31 cellular contexts compared by ENCODE assay signal in genomic region chrX:13140007-13140406, GRCh38.
"Had no signal": no experiment of that assay in that cellular context is flagged by ENCODE, and none has a peak within 500 bp of the region (broad histone marks: within the 10 kb centered on the region; RNA-seq: fewer than 3 reads in every experiment).

No MANE protein-coding gene starts in this region.

- H3K4me1 ChIP-seq: adrenal gland, body of pancreas, colonic mucosa, esophagus squamous epithelium, gastroesophageal sphincter, heart right ventricle had no signal

- H3K36me3 ChIP-seq: adrenal gland, colonic mucosa, esophagus squamous epithelium, gastroesophageal sphincter, heart right ventricle had no signal

- H3K4me3 ChIP-seq: adrenal gland, body of pancreas, colonic mucosa, esophagus squamous epithelium, gastroesophageal sphincter, heart right ventricle had no signal

- FAIRE-seq: endometrium had no signal

- H3K9me3 Mint-ChIP-seq: activated CD4-positive, alpha-beta memory T cell treated with anti-CD3 and anti-CD28 coated beads for 36 hours; activated naive CD4-positive, alpha-beta T cell treated with anti-CD3 and anti-CD28 coated beads for 36 hours; activated naive CD4-positive, alpha-beta T cell treated with anti-CD3 and anti-CD28 coated beads, Interleukin-2, amount 50 U/mL, for 24 hours; activated naive CD8-positive, alpha-beta T cell treated with anti-CD3 and anti-CD28 coated beads for 36 hours; activated naive CD8-positive, alpha-beta T cell treated with anti-CD3 and anti-CD28 coated beads, Interleukin-2, amount 50 U/mL, for 24 hours; activated T-helper 2 cell treated with anti-CD3 and anti-CD28 coated beads, Interferon-gamma antibody, Interleukin-2, Interleukin-4, amounts not matched to agents 10 μg/mL and 5 μg/mL and 100 μg/mL, durations not matched to agents 14 hours and 24 hours and 36 hours had no signal

- H3K27ac Mint-ChIP-seq: activated CD4-positive, alpha-beta memory T cell treated with anti-CD3 and anti-CD28 coated beads for 36 hours; activated CD4-positive, alpha-beta T cell treated with anti-CD3 and anti-CD28 coated beads for 36 hours; activated CD4-positive, alpha-beta T cell treated with anti-CD3 and anti-CD28 coated beads, Interleukin-2, amount 10 ng/mL, durations not matched to agents 24 days and 14 days; activated CD8-positive, alpha-beta memory T cell treated with anti-CD3 and anti-CD28 coated beads, Interleukin-2, amount 10 ng/mL, durations not matched to agents 7 days and 5 days; activated CD8-positive, alpha-beta T cell treated with anti-CD3 and anti-CD28 coated beads, Interleukin-2, amount 10 ng/mL, durations not matched to agents 7 days and 5 days; activated naive CD4-positive, alpha-beta T cell treated with anti-CD3 and anti-CD28 coated beads for 36 hours; activated naive CD8-positive, alpha-beta T cell treated with anti-CD3 and anti-CD28 coated beads for 36 hours; activated naive CD8-positive, alpha-beta T cell treated with anti-CD3 and anti-CD28 coated beads, Interleukin-2, amount 50 U/mL, for 24 hours; activated T-helper 1 cell treated with anti-CD3 and anti-CD28 coated beads, Interleukin-12 subunit alpha, Interleukin-12 subunit beta, Interleukin-2, Interleukin-4 antibody, amounts not matched to agents 30 ng/mL and 10 ng/mL and 1 ng/mL, durations not matched to agents 14 hours and 24 hours and 36 hours; activated T-helper 2 cell treated with anti-CD3 and anti-CD28 coated beads, Interferon-gamma antibody, Interleukin-2, Interleukin-4, amounts not matched to agents 10 μg/mL and 5 μg/mL and 100 μg/mL, durations not matched to agents 14 hours and 24 hours and 36 hours had no signal

- H3K27me3 Mint-ChIP-seq: activated CD4-positive, alpha-beta memory T cell treated with anti-CD3 and anti-CD28 coated beads for 36 hours; activated CD4-positive, alpha-beta T cell treated with anti-CD3 and anti-CD28 coated beads for 36 hours; activated CD4-positive, alpha-beta T cell treated with anti-CD3 and anti-CD28 coated beads, Interleukin-2, amount 10 ng/mL, durations not matched to agents 24 days and 14 days; activated CD8-positive, alpha-beta memory T cell treated with anti-CD3 and anti-CD28 coated beads, Interleukin-2, amount 10 ng/mL, durations not matched to agents 7 days and 5 days; activated naive CD4-positive, alpha-beta T cell treated with anti-CD3 and anti-CD28 coated beads, Interleukin-2, amount 50 U/mL, for 24 hours; activated naive CD8-positive, alpha-beta T cell treated with anti-CD3 and anti-CD28 coated beads for 36 hours; activated naive CD8-positive, alpha-beta T cell treated with anti-CD3 and anti-CD28 coated beads, Interleukin-2, amount 50 U/mL, for 24 hours had no signal

- DNase-seq: activated CD4-positive, alpha-beta memory T cell treated with anti-CD3 and anti-CD28 coated beads for 36 hours; activated CD4-positive, alpha-beta T cell treated with anti-CD3 and anti-CD28 coated beads for 36 hours; activated CD4-positive, alpha-beta T cell treated with anti-CD3 and anti-CD28 coated beads, Interleukin-2, amount 10 ng/mL, durations not matched to agents 24 days and 14 days; activated CD4-positive, CD25-positive, alpha-beta regulatory T cell; activated CD4-positive, CD25-positive, alpha-beta regulatory T cell treated with anti-CD3 and anti-CD28 coated beads, Interleukin-2, amount 50 U/mL, for 72 hours; activated CD8-positive, alpha-beta memory T cell treated with anti-CD3 and anti-CD28 coated beads, Interleukin-2, amount 10 ng/mL, durations not matched to agents 7 days and 5 days; activated CD8-positive, alpha-beta memory T cell treated with anti-CD3 and anti-CD28 coated beads, Interleukin-2, amount 50 U/mL, for 4 hours; activated CD8-positive, alpha-beta T cell treated with anti-CD3 and anti-CD28 coated beads, Interleukin-2, amount 10 ng/mL, durations not matched to agents 7 days and 5 days; activated effector memory CD4-positive, alpha-beta T cell treated with anti-CD3 and anti-CD28 coated beads, Interleukin-2, amount 50 U/mL, for 16 hours; activated naive CD4-positive, alpha-beta T cell treated with anti-CD3 and anti-CD28 coated beads for 36 hours; activated naive CD8-positive, alpha-beta T cell treated with anti-CD3 and anti-CD28 coated beads for 36 hours; activated naive CD8-positive, alpha-beta T cell treated with anti-CD3 and anti-CD28 coated beads, Interleukin-2, amount 50 U/mL, for 24 hours; activated T-cell treated with anti-CD3 and anti-CD28 coated beads, Interleukin-2, amount 50 U/mL, for 1 hour; activated T-cell treated with anti-CD3 and anti-CD28 coated beads, Interleukin-2, amount 50 U/mL, for 48 hours; adrenal gland; amygdala; aorta; body of pancreas; caudate nucleus; colonic mucosa; effector CD8-positive, alpha-beta T cell; esophagus squamous epithelium; foreskin melanocyte; heart right ventricle; T-helper 2 cell had no signal

- H3K9me3 ChIP-seq: adrenal gland, body of pancreas, colonic mucosa, esophagus squamous epithelium, gastroesophageal sphincter had no signal

- H3K27me3 ChIP-seq: body of pancreas, colonic mucosa, esophagus squamous epithelium, gastroesophageal sphincter had no signal

- H3K36me3 Mint-ChIP-seq: activated CD4-positive, alpha-beta memory T cell treated with anti-CD3 and anti-CD28 coated beads for 36 hours; activated naive CD4-positive, alpha-beta T cell treated with anti-CD3 and anti-CD28 coated beads, Interleukin-2, amount 50 U/mL, for 24 hours; activated naive CD8-positive, alpha-beta T cell treated with anti-CD3 and anti-CD28 coated beads for 36 hours had no signal

- ATAC-seq: activated CD4-positive, alpha-beta T cell treated with anti-CD3 and anti-CD28 coated beads for 36 hours; activated CD8-positive, alpha-beta memory T cell treated with anti-CD3 and anti-CD28 coated beads, Interleukin-2, amount 10 ng/mL, durations not matched to agents 7 days and 5 days; activated CD8-positive, alpha-beta T cell treated with anti-CD3 and anti-CD28 coated beads, Interleukin-2, amount 10 ng/mL, durations not matched to agents 7 days and 5 days; activated naive CD8-positive, alpha-beta T cell treated with anti-CD3 and anti-CD28 coated beads, Interleukin-2, amount 50 U/mL, for 24 hours; body of pancreas; gastroesophageal sphincter had no signal

- H3K4me3 Mint-ChIP-seq: activated CD4-positive, alpha-beta memory T cell treated with anti-CD3 and anti-CD28 coated beads for 36 hours; activated CD4-positive, alpha-beta T cell treated with anti-CD3 and anti-CD28 coated beads for 36 hours; activated CD4-positive, alpha-beta T cell treated with anti-CD3 and anti-CD28 coated beads, Interleukin-2, amount 10 ng/mL, durations not matched to agents 24 days and 14 days; activated CD8-positive, alpha-beta memory T cell treated with anti-CD3 and anti-CD28 coated beads, Interleukin-2, amount 10 ng/mL, durations not matched to agents 7 days and 5 days; activated CD8-positive, alpha-beta T cell treated with anti-CD3 and anti-CD28 coated beads, Interleukin-2, amount 10 ng/mL, durations not matched to agents 7 days and 5 days; activated naive CD4-positive, alpha-beta T cell treated with anti-CD3 and anti-CD28 coated beads for 36 hours; activated naive CD4-positive, alpha-beta T cell treated with anti-CD3 and anti-CD28 coated beads, Interleukin-2, amount 50 U/mL, for 24 hours; activated naive CD8-positive, alpha-beta T cell treated with anti-CD3 and anti-CD28 coated beads for 36 hours; activated naive CD8-positive, alpha-beta T cell treated with anti-CD3 and anti-CD28 coated beads, Interleukin-2, amount 50 U/mL, for 24 hours; activated T-helper 1 cell treated with anti-CD3 and anti-CD28 coated beads, Interleukin-12 subunit alpha, Interleukin-12 subunit beta, Interleukin-2, Interleukin-4 antibody, amounts not matched to agents 30 ng/mL and 10 ng/mL and 1 ng/mL, durations not matched to agents 14 hours and 24 hours and 36 hours had no signal

- H3K27ac ChIP-seq: adrenal gland, body of pancreas, colonic mucosa, epithelial cell of prostate, esophagus squamous epithelium, gastroesophageal sphincter, heart right ventricle had no signal
